Comparison of ENCODE assay signal across 1 cellular context in the genomic region with DNA sequence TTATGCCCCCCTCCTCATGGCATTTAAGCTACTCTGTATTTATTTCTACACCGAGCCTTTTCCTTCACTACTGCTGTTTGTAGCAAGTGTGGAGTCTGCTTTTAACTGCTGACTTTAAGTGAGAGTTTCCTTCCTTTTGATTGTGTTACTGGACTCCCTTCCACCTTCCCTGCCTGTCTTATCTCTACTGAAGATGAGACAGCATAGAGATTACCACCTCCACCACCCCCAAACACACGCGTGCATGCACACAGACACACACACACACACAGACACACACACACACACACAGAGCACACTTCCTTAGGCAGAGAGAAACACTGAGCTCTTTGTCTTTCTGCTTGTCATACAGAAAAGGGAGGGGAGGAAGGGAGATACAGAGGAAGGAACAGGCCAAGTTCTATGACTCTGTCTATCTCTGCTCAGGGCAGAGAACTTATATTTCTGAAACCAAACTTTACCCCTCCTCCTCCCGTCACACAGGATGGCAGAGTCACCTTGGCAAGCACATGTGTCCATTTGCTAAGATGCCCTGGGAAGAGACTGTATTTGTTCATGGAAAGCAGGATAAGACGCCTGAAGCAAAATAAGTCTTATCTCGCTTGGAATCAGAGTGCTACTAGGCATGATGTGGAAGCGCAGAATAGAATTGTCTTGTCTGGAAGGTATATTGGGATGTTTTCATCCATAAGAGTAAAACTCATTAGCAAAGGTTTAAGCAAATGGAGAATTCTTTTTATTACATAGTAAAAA.
A peak's percentile ranks its signal among the peaks of the same experiment; 100 is the strongest.
TF ChIP-seq lines count a peak whose summit lies in the region.

No MANE protein-coding gene starts in this region.

TF ChIP-seq in K562, 482 proteins besides CTCF, POLR2A, EP300 and RAD21 (continued from another document and continues in another):
- TF ChIP-seq MTA1 (IDR thresholded peaks at IDR 0.05; ENCODE audit: borderline replicate concordance) (peak; percentile 90; the same call in 1 of the 2 replicates), NEUROD1 (IDR thresholded peaks at IDR 0.05; ENCODE audit: borderline replicate concordance, low read depth, low read length, partially characterized antibody) (no peak), ZNF395 (CRISPR knock-in tag; IDR thresholded peaks at IDR 0.05) (no peak), ADNP (tag; IDR thresholded peaks at IDR 0.05) (peak; percentile 80; the same call in 1 of the 2 replicates), ZNF165 (CRISPR knock-in tag; IDR thresholded peaks at IDR 0.05; ENCODE audit: borderline replicate concordance) (no peak), ZC3H4 (CRISPR knock-in tag; IDR thresholded peaks at IDR 0.05; ENCODE audit: borderline replicate concordance) (no peak), ATF7 (IDR thresholded peaks at IDR 0.05) (no peak), ARHGAP35 (IDR thresholded peaks at IDR 0.05; ENCODE audit: partially characterized antibody) (peak; percentile 58), TARDBP (IDR thresholded peaks at IDR 0.05) (no peak), LCOR (CRISPR knock-in tag; IDR thresholded peaks at IDR 0.05) (no peak), MTA3 (IDR thresholded peaks at IDR 0.05; ENCODE audit: borderline replicate concordance) (peak; percentile 62; the same call in 1 of the 2 replicates), CBX3 (IDR thresholded peaks at IDR 0.05; ENCODE audit: borderline replicate concordance in 1 of 2, low read length in 2 of 2) (peak in 1 of 2 experiments; percentile 17; a peak in 1 of 3 replicates), ATF3 (IDR thresholded peaks at IDR 0.05) (no peak), ATF3 (CRISPR knock-in tag; conservative IDR thresholded peaks at IDR 0.05) (no peak), KLF13 (tag; IDR thresholded peaks at IDR 0.05; ENCODE audit: borderline replicate concordance, low read depth) (no peak), FOXM1 (IDR thresholded peaks at IDR 0.05; ENCODE audit: low read depth) (0 out of 2 replicates have a peak, but pooled peaks have one; percentile 18), FOXM1 (CRISPR knock-in tag; IDR thresholded peaks at IDR 0.05; ENCODE audit: low read depth) (no peak), SP1 (CRISPR knock-in tag; IDR thresholded peaks at IDR 0.05) (no peak), ZNF24 (IDR thresholded peaks at IDR 0.05) (0 out of 2 replicates have a peak, but pooled peaks have one; percentile 12), TCF3 (CRISPR knock-in tag; IDR thresholded peaks at IDR 0.05) (peak; percentile 49), CBFA2T3 (IDR thresholded peaks at IDR 0.05) (peak; percentile 75), ZNF3 (CRISPR knock-in tag; IDR thresholded peaks at IDR 0.05) (no peak), SFPQ (IDR thresholded peaks at IDR 0.05; ENCODE audit: low read depth, low read length) (no peak), L3MBTL2 (IDR thresholded peaks at IDR 0.05) (no peak), GATAD2B (IDR thresholded peaks at IDR 0.05; ENCODE audit: borderline replicate concordance) (no peak), CEBPG (CRISPR knock-in tag; IDR thresholded peaks at IDR 0.05) (no peak), CEBPG (tag; conservative IDR thresholded peaks at IDR 0.05 in 1 of 2, IDR thresholded peaks at IDR 0.05 in 1 of 2) (no peak), HMG20B (CRISPR knock-in tag; IDR thresholded peaks at IDR 0.05) (no peak), LARP7 (IDR thresholded peaks at IDR 0.05) (peak; percentile 87; the same call in 1 of the 2 replicates), ZBTB1 (CRISPR knock-in tag; IDR thresholded peaks at IDR 0.05; ENCODE audit: borderline replicate concordance, low read depth) (no peak)
- TF ChIP-seq, protein P1, sequence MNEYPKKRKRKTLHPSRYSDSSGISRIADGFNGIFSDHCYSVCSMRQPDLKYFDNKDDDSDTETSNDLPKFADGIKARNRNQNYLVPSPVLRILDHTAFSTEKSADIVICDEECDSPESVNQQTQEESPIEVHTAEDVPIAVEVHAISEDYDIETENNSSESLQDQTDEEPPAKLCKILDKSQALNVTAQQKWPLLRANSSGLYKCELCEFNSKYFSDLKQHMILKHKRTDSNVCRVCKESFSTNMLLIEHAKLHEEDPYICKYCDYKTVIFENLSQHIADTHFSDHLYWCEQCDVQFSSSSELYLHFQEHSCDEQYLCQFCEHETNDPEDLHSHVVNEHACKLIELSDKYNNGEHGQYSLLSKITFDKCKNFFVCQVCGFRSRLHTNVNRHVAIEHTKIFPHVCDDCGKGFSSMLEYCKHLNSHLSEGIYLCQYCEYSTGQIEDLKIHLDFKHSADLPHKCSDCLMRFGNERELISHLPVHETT (CRISPR knock-in tag; conservative IDR thresholded peaks at IDR 0.05 in 1 of 2, IDR thresholded peaks at IDR 0.05 in 1 of 2) = no peak
- TF ChIP-seq, protein P2, sequence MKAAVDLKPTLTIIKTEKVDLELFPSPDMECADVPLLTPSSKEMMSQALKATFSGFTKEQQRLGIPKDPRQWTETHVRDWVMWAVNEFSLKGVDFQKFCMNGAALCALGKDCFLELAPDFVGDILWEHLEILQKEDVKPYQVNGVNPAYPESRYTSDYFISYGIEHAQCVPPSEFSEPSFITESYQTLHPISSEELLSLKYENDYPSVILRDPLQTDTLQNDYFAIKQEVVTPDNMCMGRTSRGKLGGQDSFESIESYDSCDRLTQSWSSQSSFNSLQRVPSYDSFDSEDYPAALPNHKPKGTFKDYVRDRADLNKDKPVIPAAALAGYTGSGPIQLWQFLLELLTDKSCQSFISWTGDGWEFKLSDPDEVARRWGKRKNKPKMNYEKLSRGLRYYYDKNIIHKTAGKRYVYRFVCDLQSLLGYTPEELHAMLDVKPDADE (conservative IDR thresholded peaks at IDR 0.05; ENCODE audit: control insufficient read depth, low read depth, low read length) = no peak
- TF ChIP-seq, protein P3, sequence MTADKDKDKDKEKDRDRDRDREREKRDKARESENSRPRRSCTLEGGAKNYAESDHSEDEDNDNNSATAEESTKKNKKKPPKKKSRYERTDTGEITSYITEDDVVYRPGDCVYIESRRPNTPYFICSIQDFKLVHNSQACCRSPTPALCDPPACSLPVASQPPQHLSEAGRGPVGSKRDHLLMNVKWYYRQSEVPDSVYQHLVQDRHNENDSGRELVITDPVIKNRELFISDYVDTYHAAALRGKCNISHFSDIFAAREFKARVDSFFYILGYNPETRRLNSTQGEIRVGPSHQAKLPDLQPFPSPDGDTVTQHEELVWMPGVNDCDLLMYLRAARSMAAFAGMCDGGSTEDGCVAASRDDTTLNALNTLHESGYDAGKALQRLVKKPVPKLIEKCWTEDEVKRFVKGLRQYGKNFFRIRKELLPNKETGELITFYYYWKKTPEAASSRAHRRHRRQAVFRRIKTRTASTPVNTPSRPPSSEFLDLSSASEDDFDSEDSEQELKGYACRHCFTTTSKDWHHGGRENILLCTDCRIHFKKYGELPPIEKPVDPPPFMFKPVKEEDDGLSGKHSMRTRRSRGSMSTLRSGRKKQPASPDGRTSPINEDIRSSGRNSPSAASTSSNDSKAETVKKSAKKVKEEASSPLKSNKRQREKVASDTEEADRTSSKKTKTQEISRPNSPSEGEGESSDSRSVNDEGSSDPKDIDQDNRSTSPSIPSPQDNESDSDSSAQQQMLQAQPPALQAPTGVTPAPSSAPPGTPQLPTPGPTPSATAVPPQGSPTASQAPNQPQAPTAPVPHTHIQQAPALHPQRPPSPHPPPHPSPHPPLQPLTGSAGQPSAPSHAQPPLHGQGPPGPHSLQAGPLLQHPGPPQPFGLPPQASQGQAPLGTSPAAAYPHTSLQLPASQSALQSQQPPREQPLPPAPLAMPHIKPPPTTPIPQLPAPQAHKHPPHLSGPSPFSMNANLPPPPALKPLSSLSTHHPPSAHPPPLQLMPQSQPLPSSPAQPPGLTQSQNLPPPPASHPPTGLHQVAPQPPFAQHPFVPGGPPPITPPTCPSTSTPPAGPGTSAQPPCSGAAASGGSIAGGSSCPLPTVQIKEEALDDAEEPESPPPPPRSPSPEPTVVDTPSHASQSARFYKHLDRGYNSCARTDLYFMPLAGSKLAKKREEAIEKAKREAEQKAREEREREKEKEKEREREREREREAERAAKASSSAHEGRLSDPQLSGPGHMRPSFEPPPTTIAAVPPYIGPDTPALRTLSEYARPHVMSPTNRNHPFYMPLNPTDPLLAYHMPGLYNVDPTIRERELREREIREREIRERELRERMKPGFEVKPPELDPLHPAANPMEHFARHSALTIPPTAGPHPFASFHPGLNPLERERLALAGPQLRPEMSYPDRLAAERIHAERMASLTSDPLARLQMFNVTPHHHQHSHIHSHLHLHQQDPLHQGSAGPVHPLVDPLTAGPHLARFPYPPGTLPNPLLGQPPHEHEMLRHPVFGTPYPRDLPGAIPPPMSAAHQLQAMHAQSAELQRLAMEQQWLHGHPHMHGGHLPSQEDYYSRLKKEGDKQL (CRISPR knock-in tag; IDR thresholded peaks at IDR 0.05; ENCODE audit: borderline replicate concordance) = no peak
- TF ChIP-seq, protein P4, sequence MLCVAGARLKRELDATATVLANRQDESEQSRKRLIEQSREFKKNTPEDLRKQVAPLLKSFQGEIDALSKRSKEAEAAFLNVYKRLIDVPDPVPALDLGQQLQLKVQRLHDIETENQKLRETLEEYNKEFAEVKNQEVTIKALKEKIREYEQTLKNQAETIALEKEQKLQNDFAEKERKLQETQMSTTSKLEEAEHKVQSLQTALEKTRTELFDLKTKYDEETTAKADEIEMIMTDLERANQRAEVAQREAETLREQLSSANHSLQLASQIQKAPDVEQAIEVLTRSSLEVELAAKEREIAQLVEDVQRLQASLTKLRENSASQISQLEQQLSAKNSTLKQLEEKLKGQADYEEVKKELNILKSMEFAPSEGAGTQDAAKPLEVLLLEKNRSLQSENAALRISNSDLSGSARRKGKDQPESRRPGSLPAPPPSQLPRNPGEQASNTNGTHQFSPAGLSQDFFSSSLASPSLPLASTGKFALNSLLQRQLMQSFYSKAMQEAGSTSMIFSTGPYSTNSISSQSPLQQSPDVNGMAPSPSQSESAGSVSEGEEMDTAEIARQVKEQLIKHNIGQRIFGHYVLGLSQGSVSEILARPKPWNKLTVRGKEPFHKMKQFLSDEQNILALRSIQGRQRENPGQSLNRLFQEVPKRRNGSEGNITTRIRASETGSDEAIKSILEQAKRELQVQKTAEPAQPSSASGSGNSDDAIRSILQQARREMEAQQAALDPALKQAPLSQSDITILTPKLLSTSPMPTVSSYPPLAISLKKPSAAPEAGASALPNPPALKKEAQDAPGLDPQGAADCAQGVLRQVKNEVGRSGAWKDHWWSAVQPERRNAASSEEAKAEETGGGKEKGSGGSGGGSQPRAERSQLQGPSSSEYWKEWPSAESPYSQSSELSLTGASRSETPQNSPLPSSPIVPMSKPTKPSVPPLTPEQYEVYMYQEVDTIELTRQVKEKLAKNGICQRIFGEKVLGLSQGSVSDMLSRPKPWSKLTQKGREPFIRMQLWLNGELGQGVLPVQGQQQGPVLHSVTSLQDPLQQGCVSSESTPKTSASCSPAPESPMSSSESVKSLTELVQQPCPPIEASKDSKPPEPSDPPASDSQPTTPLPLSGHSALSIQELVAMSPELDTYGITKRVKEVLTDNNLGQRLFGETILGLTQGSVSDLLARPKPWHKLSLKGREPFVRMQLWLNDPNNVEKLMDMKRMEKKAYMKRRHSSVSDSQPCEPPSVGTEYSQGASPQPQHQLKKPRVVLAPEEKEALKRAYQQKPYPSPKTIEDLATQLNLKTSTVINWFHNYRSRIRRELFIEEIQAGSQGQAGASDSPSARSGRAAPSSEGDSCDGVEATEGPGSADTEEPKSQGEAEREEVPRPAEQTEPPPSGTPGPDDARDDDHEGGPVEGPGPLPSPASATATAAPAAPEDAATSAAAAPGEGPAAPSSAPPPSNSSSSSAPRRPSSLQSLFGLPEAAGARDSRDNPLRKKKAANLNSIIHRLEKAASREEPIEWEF (CRISPR knock-in tag; IDR thresholded peaks at IDR 0.05) = no peak
- TF ChIP-seq, protein P5, sequence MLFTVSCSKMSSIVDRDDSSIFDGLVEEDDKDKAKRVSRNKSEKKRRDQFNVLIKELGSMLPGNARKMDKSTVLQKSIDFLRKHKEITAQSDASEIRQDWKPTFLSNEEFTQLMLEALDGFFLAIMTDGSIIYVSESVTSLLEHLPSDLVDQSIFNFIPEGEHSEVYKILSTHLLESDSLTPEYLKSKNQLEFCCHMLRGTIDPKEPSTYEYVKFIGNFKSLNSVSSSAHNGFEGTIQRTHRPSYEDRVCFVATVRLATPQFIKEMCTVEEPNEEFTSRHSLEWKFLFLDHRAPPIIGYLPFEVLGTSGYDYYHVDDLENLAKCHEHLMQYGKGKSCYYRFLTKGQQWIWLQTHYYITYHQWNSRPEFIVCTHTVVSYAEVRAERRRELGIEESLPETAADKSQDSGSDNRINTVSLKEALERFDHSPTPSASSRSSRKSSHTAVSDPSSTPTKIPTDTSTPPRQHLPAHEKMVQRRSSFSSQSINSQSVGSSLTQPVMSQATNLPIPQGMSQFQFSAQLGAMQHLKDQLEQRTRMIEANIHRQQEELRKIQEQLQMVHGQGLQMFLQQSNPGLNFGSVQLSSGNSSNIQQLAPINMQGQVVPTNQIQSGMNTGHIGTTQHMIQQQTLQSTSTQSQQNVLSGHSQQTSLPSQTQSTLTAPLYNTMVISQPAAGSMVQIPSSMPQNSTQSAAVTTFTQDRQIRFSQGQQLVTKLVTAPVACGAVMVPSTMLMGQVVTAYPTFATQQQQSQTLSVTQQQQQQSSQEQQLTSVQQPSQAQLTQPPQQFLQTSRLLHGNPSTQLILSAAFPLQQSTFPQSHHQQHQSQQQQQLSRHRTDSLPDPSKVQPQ (CRISPR knock-in tag; IDR thresholded peaks at IDR 0.05; ENCODE audit: borderline replicate concordance) = no peak
